ENCODE assay signal across 28 cellular contexts in the genomic region with DNA sequence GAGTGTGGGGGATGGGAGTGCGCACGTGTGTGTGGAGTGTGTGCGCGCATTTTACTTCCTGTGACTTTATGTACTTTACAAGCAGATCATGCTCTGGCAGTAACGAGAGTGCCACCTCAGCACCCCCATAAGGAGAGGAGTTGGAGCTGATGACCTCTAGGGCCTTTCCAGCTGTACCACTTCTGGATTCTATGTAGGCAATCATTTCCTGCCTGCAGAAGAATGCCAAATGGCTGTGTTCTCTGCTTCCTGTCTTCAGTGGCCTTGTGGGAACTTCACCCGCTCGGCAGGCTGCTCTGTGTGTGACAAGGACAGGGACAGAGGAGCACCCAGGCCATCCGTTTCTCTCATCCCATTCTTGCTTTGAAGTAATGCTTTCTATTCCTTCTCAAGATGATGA. TPM values are rescaled to one million over a fixed set of nuclear protein-coding genes. Genes with fewer than 3 reads are reported as not detected.
DNase-seq lines count a peak whose midpoint lies in the region; ATAC-seq, FAIRE-seq and TF ChIP-seq lines count a peak whose summit lies in the region.
"Had no signal": no experiment of that assay in that cellular context is flagged by ENCODE, and none has a peak within 500 bp of the region (broad histone marks: within the 10 kb centered on the region; RNA-seq: fewer than 3 reads in every experiment).

No MANE protein-coding gene starts in this region.

- H3K79me2 ChIP-seq in K562 (ENCODE audit: control insufficient read depth, insufficient read depth, low read length) (no peaks in the 10 kb centered on the region), neural progenitor cell (ENCODE audit: low read depth) (no peaks in the 10 kb centered on the region)

- no peak overlapping the region for H3K9ac ChIP-seq in K562 (ENCODE audit: insufficient read depth in 1 of 2, low read depth in 2 of 2, low read length in 2 of 2)
- no peak overlapping the region for H3K9ac ChIP-seq in neural progenitor cell

- H3K4me2 ChIP-seq in K562 (ENCODE audit: insufficient read depth, low read length) (no peak overlapping the region; the same call in 1 of the 2 replicates), neural progenitor cell (no peak overlapping the region)

- H4K20me1 ChIP-seq in K562 (replicated peaks; ENCODE audit: control insufficient read depth, insufficient read depth, low read length) (no peaks in the 10 kb centered on the region), neural progenitor cell (ENCODE audit: low read depth) (no peaks in the 10 kb centered on the region)

- ATAC-seq in K562 = peak; percentile 46; the same call in 2 of the 3 replicates
- no peak for ATAC-seq in naive thymus-derived CD4-positive, alpha-beta T cell

- TF ChIP-seq CTCF in K562 (IDR thresholded peaks at IDR 0.05 in 2 of 3, conservative IDR thresholded peaks at IDR 0.05 in 1 of 3; ENCODE audit: insufficient read depth in 2 of 3, low read depth in 1 of 3, low read length in 3 of 3) (no peak), neural progenitor cell (IDR thresholded peaks at IDR 0.05) (no peak), ovary (IDR thresholded peaks at IDR 0.05) (no peak)

- H3K36me3 Mint-ChIP-seq in neural progenitor cell = peaks cover 3% of the 10 kb centered on the region
- no peaks in the 10 kb centered on the region for H3K36me3 Mint-ChIP-seq in naive thymus-derived CD4-positive, alpha-beta T cell
- H3K36me3 Mint-ChIP-seq: CD8-positive, alpha-beta memory T cell had no signal

- no peaks in the 10 kb centered on the region for H3K36me3 ChIP-seq in K562 (ENCODE audit: control insufficient read depth, insufficient read depth, low read length)
- H3K36me3 ChIP-seq in neural progenitor cell = no peaks in the 10 kb centered on the region
- no peaks in the 10 kb centered on the region for H3K36me3 ChIP-seq in ovary
- no peaks in the 10 kb centered on the region for H3K36me3 ChIP-seq in naive thymus-derived CD4-positive, alpha-beta T cell (ENCODE audit: control insufficient read depth in 2 of 3, insufficient read depth in 3 of 3, low read length in 3 of 3)
- H3K36me3 ChIP-seq: MG63, SJCRH30 had no signal

- H3K27ac Mint-ChIP-seq in neural progenitor cell = no peak overlapping the region
- no peak overlapping the region for H3K27ac Mint-ChIP-seq in naive thymus-derived CD4-positive, alpha-beta T cell

- in situ Hi-C loops in K562 (cut with MboI) = no loop called here

- TF ChIP-seq POLR2A in K562 (conservative IDR thresholded peaks at IDR 0.05) (no peak), ovary (IDR thresholded peaks at IDR 0.05) (no peak)

- H3K27ac ChIP-seq in K562 (ENCODE audit: extremely low read depth, low read depth, low read length) (no peak overlapping the region), neural progenitor cell (no peak overlapping the region), ovary (no peak overlapping the region)
- H3K27ac ChIP-seq in naive thymus-derived CD4-positive, alpha-beta T cell (ENCODE audit: low read depth, low read length) = no peak overlapping the region
- H3K27ac ChIP-seq: SJCRH30 had no signal

- H2AFZ ChIP-seq in K562 (ENCODE audit: low read depth, low read length) (peak overlapping the region; percentile 63), neural progenitor cell (replicated peaks) (peak overlapping the region; percentile 91)

- H3K27me3 ChIP-seq in K562 (ENCODE audit: control insufficient read depth in 2 of 2, insufficient read depth in 2 of 2, low read length in 2 of 2) = no peaks in the 10 kb centered on the region
- no peaks in the 10 kb centered on the region for H3K27me3 ChIP-seq in neural progenitor cell
- no peaks in the 10 kb centered on the region for H3K27me3 ChIP-seq in ovary
- H3K27me3 ChIP-seq in naive thymus-derived CD4-positive, alpha-beta T cell (ENCODE audit: control insufficient read depth in 2 of 2, insufficient read depth in 2 of 2, low read length in 2 of 2) = no peaks in the 10 kb centered on the region
- H3K27me3 ChIP-seq: MG63, SJCRH30 had no signal

- H3K9me3 ChIP-seq in K562 (replicated peaks; ENCODE audit: control insufficient read depth, insufficient read depth, low read depth, low read length) (no peaks in the 10 kb centered on the region), neural progenitor cell (ENCODE audit: low read depth) (peaks cover 10% of the 10 kb centered on the region), ovary (no peaks in the 10 kb centered on the region)
- no peaks in the 10 kb centered on the region for H3K9me3 ChIP-seq in naive thymus-derived CD4-positive, alpha-beta T cell (ENCODE audit: control insufficient read depth in 2 of 3, low read length in 3 of 3)
- H3K9me3 ChIP-seq: MG63, SJCRH30 had no signal

- FAIRE-seq in K562 (lab: Jason Lieb, UNC) = no peak
- FAIRE-seq: H54, RCC 7860 had no signal

- intact Hi-C loops in K562 (cut with micrococcal nuclease) (no loop called here), ovary (cut with DNase I) (no loop called here)
- intact Hi-C loops in naive thymus-derived CD4-positive, alpha-beta T cell (cut with micrococcal nuclease) = no loop called here

- POLR2A ChIA-PET in K562 (lab: Yijun Ruan, JAX) = no interaction called here
- POLR2A ChIA-PET in naive thymus-derived CD4-positive, alpha-beta T cell (lab: Charles Lee) = no interaction called here

- no peak overlapping the region for H3K4me3 Mint-ChIP-seq in neural progenitor cell
- H3K4me3 Mint-ChIP-seq in naive thymus-derived CD4-positive, alpha-beta T cell = no peak overlapping the region
- H3K4me3 Mint-ChIP-seq: CD8-positive, alpha-beta memory T cell had no signal

- CTCF ChIA-PET in K562 (lab: Yijun Ruan, JAX; ENCODE audit: low intra/inter-chr PET ratio) = no interaction called here
- CTCF ChIA-PET in naive thymus-derived CD4-positive, alpha-beta T cell (lab: Charles Lee) = no interaction called here

- DNase-seq in DMS53 (lab: John Stamatoyannopoulos, UW) (peak; percentile 29), NAMALWA (ENCODE audit: low spot score) (peak; percentile 17), K562 (ENCODE audit: extremely low read depth in 1 of 4, low spot score in 3 of 4) (no peak), neural progenitor cell (ENCODE audit: low spot score) (no peak), ovary (no peak), DMS114 treated with DMSO at 0.1 percent for 48 hours (lab: John Stamatoyannopoulos, UW; ENCODE audit: unreplicated experiment) (no peak), NCI-H524 treated with DMSO at 0.1 percent for 48 hours (lab: John Stamatoyannopoulos, UW) (no peak)
- no peak for DNase-seq in naive thymus-derived CD4-positive, alpha-beta T cell
- DNase-seq: AML-193; C1 segment of cervical spinal cord; Calu3; CD8-positive, alpha-beta memory T cell; EL; GF-D8; Kasumi-1; MG63; NCI-H1092; NCI-H1436; NCI-H187 treated with DMSO at 0.1 percent for 48 hours; NCI-H2107; NCI-H510A; NCI-H748 treated with DMSO at 0.1 percent for 48 hours; NK-92 treated with Interleukin-12 subunit alpha and Interleukin-12 subunit beta, amount 100 ng/mL, for 24 hours; SJCRH30 had no signal

- BruUV-seq in K562 (replicated peaks; lab: Mats Ljungman, UMichigan) = no TSS peak

- WGBS in K562 (ENCODE audit: insufficient coverage, low coverage, missing lambda C conversion rate) = 11% methylated on average over 8 of the region's 8 CpGs
- WGBS in ovary, 3 donors = 70 to 74% (median 74%) methylated on average over 8 of the region's 8 CpGs

- peaks cover 18% of the 10 kb centered on the region for H3K4me1 Mint-ChIP-seq in neural progenitor cell
- H3K4me1 Mint-ChIP-seq in naive thymus-derived CD4-positive, alpha-beta T cell = no peaks in the 10 kb centered on the region
- H3K4me1 Mint-ChIP-seq: CD8-positive, alpha-beta memory T cell had no signal

- TF ChIP-seq RAD21 in K562 (CRISPR knock-in tag; conservative IDR thresholded peaks at IDR 0.05 in 1 of 2, IDR thresholded peaks at IDR 0.05 in 1 of 2) = no peak

- H3F3A ChIP-seq in neural progenitor cell (ENCODE audit: low read depth) = no peaks in the 10 kb centered on the region

- no peaks in the 10 kb centered on the region for H3K4me1 ChIP-seq in K562 (replicated peaks in 1 of 2; ENCODE audit: control insufficient read depth in 2 of 2, insufficient read depth in 2 of 2, low read length in 2 of 2)
- H3K4me1 ChIP-seq in neural progenitor cell = peaks cover 27% of the 10 kb centered on the region
- H3K4me1 ChIP-seq in ovary (ENCODE audit: insufficient read depth) = no peaks in the 10 kb centered on the region
- no peaks in the 10 kb centered on the region for H3K4me1 ChIP-seq in naive thymus-derived CD4-positive, alpha-beta T cell (ENCODE audit: control insufficient read depth in 2 of 2, insufficient read depth in 2 of 2, low read length in 2 of 2)
- H3K4me1 ChIP-seq: SJCRH30 had no signal

- no peaks in the 10 kb centered on the region for H3K27me3 Mint-ChIP-seq in neural progenitor cell (ENCODE audit: insufficient read depth, low read depth)
- H3K27me3 Mint-ChIP-seq in naive thymus-derived CD4-positive, alpha-beta T cell = peaks cover 0 to 4% (median 0%) of the 10 kb centered on the region in 5 donors

- TF ChIP-seq EP300 in K562 (IDR thresholded peaks at IDR 0.05; ENCODE audit: low read length) (no peak), ovary (IDR thresholded peaks at IDR 0.05) (no peak)

- no peaks in the 10 kb centered on the region for H3K9me1 ChIP-seq in K562 (ENCODE audit: control insufficient read depth, insufficient read depth, low read length)

- H3K9me3 Mint-ChIP-seq in neural progenitor cell = peaks cover 11% of the 10 kb centered on the region
- peaks cover 0 to 12% (median 3%) of the 10 kb centered on the region in 11 donors for H3K9me3 Mint-ChIP-seq in naive thymus-derived CD4-positive, alpha-beta T cell

- H3K4me3 ChIP-seq in K562 = no peak overlapping the region
- no peak overlapping the region for H3K4me3 ChIP-seq in neural progenitor cell
- no peak overlapping the region for H3K4me3 ChIP-seq in ovary
- no peak overlapping the region for H3K4me3 ChIP-seq in naive thymus-derived CD4-positive, alpha-beta T cell (ENCODE audit: low read length)
- H3K4me3 ChIP-seq: MG63, SJCRH30 had no signal

RNA-seq across cellular contexts. Expression of gene ZNF385B, which starts 22.8 kb away (rescaled TPM):
- total RNA-seq in K562 (2011; cell fraction: chromatin; rRNA removed; ENCODE audit: low replicate concordance) = 1.5 TPM in 1 of 2 replicates, not detected in the other
- total RNA-seq in K562 (2011; cell fraction: nucleolus; rRNA removed) = 0.50 TPM in 1 of 2 replicates, not detected in the other
- total RNA-seq in K562 (2011; cell fraction: nucleoplasm; rRNA removed) = not detected in 2 replicates
- total RNA-seq in K562 (2014; rRNA removed) (not detected in 2 replicates), K562 (2014; rRNA removed; fragmentation: Illumina TruSeq; extraction: Trizol) (not detected in 2 replicates), K562 (2015; rRNA removed; fragmentation: Illumina TruSeq; extraction: Trizol) (not detected in 2 replicates), K562 (2021) (not detected in 2 replicates), neural progenitor cell (ENCODE audit: low replicate concordance) (22.9 and 35.8 TPM in 2 replicates), ovary (10 to 100 TPM in 1 of 7 donors, 1 to 10 TPM in 6; 5.4 to 20.0 (median 9.1) TPM)
- polyA plus RNA-seq in K562 (2011; rRNA removed) (not detected in 2 replicates), K562 (2014; fragmentation: Illumina TruSeq; extraction: Trizol) (not detected in 2 replicates), K562 (2014; fragmentation: Nextera tagmentation; extraction: Ambion mirVana) (not detected), K562 (2014; rRNA removed) (0.50 TPM in 1 of 2 replicates, not detected in the other), ovary (10 to 100 TPM in 1 of 2 donors, 1 to 10 TPM in 1; 4.8 to 20.9 TPM)
- not detected in 2 replicates for polyA plus RNA-seq in K562 (2011; cell fraction: cytosol; rRNA removed)
- not detected in 2 replicates for polyA plus RNA-seq in K562 (2011; cell fraction: nucleus; rRNA removed)
- not detected in 2 replicates for polyA plus RNA-seq in K562 (2012)
- polyA minus RNA-seq in K562 (2011; rRNA and poly(A)+ RNA removed) = not detected in 2 replicates
- not detected in 2 replicates for polyA minus RNA-seq in K562 (2011; cell fraction: cytosol; rRNA and poly(A)+ RNA removed)
- not detected in 2 replicates for polyA minus RNA-seq in K562 (2011; cell fraction: nucleus; rRNA and poly(A)+ RNA removed)
- not detected for total RNA-seq in naive thymus-derived CD4-positive, alpha-beta T cell
- not detected for polyA plus RNA-seq in naive thymus-derived CD4-positive, alpha-beta T cell
- total RNA-seq: A172; CD8-positive, alpha-beta memory T cell had no signal
- polyA plus RNA-seq: AG04450; CD8-positive, alpha-beta memory T cell had no signal

Comparison
In these comparisons a context has a peak if more than half of its experiments do, and no peak if none do; other contexts are left out.
1. DNase-seq: peak in DMS53 (single experiment) and NAMALWA (single experiment); none in K562 (0 of 4), neural progenitor cell (single experiment), ovary (0 of 5), DMS114 treated with DMSO at 0.1 percent for 48 hours (single experiment), naive thymus-derived CD4-positive, alpha-beta T cell (0 of 9) and NCI-H524 treated with DMSO at 0.1 percent for 48 hours (single experiment).